In the genomic region with DNA sequence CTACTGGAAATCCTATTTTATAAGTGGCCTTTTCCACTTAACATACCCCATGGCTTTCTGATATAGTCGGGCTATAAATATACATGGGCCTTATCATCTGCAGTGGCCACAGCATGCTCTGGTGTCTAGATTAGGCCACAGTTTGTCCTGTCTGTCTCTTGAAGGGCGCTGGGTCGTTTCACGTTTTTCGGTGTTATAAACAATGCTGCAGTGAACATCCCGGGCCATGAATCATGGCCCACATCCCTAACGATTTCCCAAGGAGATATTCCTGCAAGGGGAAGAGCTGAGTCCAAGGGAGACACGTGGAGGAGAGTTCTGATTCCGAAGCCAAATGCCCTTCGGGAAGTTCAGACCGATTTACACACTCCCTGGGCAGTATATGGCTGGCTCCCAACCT, we compare ENCODE assay signal across 1 cellular context.
TF ChIP-seq lines count a peak whose summit lies in the region.

No MANE protein-coding gene starts in this region.

TF ChIP-seq in WTC11, 78 proteins besides CTCF, POLR2A, EP300 and RAD21 (continued from another document):
- TF ChIP-seq, protein P1, sequence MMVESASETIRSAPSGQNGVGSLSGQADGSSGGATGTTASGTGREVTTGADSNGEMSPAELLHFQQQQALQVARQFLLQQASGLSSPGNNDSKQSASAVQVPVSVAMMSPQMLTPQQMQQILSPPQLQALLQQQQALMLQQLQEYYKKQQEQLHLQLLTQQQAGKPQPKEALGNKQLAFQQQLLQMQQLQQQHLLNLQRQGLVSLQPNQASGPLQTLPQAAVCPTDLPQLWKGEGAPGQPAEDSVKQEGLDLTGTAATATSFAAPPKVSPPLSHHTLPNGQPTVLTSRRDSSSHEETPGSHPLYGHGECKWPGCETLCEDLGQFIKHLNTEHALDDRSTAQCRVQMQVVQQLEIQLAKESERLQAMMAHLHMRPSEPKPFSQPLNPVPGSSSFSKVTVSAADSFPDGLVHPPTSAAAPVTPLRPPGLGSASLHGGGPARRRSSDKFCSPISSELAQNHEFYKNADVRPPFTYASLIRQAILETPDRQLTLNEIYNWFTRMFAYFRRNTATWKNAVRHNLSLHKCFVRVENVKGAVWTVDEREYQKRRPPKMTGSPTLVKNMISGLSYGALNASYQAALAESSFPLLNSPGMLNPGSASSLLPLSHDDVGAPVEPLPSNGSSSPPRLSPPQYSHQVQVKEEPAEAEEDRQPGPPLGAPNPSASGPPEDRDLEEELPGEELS (CRISPR knock-in tag; IDR thresholded peaks at IDR 0.05): no peak
- TF ChIP-seq TP53 (CRISPR knock-in tag; IDR thresholded peaks at IDR 0.05): no peak
- TF ChIP-seq ZNF671 (CRISPR knock-in tag; IDR thresholded peaks at IDR 0.05): no peak
- TF ChIP-seq NFATC4 (CRISPR knock-in tag; IDR thresholded peaks at IDR 0.05): no peak
- no peak for TF ChIP-seq RELA (CRISPR knock-in tag; IDR thresholded peaks at IDR 0.05; ENCODE audit: borderline replicate concordance)
- no peak for TF ChIP-seq ZBTB21 (CRISPR knock-in tag; IDR thresholded peaks at IDR 0.05; ENCODE audit: borderline replicate concordance)
- no peak for TF ChIP-seq GRHL2 (CRISPR knock-in tag; IDR thresholded peaks at IDR 0.05; ENCODE audit: insufficient replicate concordance, severe bottlenecking)
- TF ChIP-seq CDX4 (CRISPR knock-in tag; IDR thresholded peaks at IDR 0.05; ENCODE audit: borderline replicate concordance): no peak
- no peak for TF ChIP-seq FOXJ3 (CRISPR knock-in tag; IDR thresholded peaks at IDR 0.05; ENCODE audit: borderline replicate concordance)
- TF ChIP-seq OVOL2 (CRISPR knock-in tag; IDR thresholded peaks at IDR 0.05; ENCODE audit: borderline replicate concordance): no peak
- TF ChIP-seq, protein P2, sequence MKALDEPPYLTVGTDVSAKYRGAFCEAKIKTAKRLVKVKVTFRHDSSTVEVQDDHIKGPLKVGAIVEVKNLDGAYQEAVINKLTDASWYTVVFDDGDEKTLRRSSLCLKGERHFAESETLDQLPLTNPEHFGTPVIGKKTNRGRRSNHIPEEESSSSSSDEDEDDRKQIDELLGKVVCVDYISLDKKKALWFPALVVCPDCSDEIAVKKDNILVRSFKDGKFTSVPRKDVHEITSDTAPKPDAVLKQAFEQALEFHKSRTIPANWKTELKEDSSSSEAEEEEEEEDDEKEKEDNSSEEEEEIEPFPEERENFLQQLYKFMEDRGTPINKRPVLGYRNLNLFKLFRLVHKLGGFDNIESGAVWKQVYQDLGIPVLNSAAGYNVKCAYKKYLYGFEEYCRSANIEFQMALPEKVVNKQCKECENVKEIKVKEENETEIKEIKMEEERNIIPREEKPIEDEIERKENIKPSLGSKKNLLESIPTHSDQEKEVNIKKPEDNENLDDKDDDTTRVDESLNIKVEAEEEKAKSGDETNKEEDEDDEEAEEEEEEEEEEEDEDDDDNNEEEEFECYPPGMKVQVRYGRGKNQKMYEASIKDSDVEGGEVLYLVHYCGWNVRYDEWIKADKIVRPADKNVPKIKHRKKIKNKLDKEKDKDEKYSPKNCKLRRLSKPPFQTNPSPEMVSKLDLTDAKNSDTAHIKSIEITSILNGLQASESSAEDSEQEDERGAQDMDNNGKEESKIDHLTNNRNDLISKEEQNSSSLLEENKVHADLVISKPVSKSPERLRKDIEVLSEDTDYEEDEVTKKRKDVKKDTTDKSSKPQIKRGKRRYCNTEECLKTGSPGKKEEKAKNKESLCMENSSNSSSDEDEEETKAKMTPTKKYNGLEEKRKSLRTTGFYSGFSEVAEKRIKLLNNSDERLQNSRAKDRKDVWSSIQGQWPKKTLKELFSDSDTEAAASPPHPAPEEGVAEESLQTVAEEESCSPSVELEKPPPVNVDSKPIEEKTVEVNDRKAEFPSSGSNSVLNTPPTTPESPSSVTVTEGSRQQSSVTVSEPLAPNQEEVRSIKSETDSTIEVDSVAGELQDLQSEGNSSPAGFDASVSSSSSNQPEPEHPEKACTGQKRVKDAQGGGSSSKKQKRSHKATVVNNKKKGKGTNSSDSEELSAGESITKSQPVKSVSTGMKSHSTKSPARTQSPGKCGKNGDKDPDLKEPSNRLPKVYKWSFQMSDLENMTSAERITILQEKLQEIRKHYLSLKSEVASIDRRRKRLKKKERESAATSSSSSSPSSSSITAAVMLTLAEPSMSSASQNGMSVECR (CRISPR knock-in tag; IDR thresholded peaks at IDR 0.05; ENCODE audit: borderline replicate concordance): no peak
- no peak for TF ChIP-seq PRDM15 (CRISPR knock-in tag; IDR thresholded peaks at IDR 0.05)
